In the genomic region with DNA sequence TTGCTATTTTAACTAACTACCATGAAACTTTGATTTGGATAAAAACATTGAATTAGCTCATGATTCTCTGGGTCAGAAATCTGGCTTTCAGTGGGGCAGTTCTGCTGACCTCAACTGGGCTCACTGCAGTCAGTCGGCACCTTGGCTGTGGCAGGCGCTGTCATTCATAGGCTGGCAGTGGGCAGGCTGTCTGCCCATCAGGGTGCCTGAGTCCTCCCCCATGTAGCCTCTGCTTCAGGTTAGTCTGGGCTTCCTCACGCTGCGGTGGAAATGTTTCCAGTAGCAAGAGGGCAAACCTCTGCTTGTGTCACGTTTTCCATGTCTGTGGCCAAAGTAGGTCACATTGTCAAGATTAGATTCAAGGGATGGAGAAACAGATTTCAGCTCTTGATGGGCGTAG, we compare ENCODE assay signal across 29 cellular contexts.
DNase-seq lines count a peak whose midpoint lies in the region; ATAC-seq and TF ChIP-seq lines count a peak whose summit lies in the region.
"Had no signal": no experiment of that assay in that cellular context is flagged by ENCODE, and none has a peak within 500 bp of the region (broad histone marks: within the 10 kb centered on the region; RNA-seq: fewer than 3 reads in every experiment).

No MANE protein-coding gene starts in this region.

- H3K79me2 ChIP-seq in osteoblast (ENCODE audit: insufficient read depth, low read length): no peaks in the 10 kb centered on the region

- TF ChIP-seq POLR2A in esophagus muscularis mucosa (IDR thresholded peaks at IDR 0.05; ENCODE audit: low read depth): no peak
- no peak for TF ChIP-seq POLR2A in uterus (IDR thresholded peaks at IDR 0.05)

- peak; percentile 18 for DNase-seq in left cardiac atrium
- DNase-seq in left ventricle myocardium inferior: no peak
- DNase-seq in esophagus muscularis mucosa (ENCODE audit: extremely low spot score): no peak
- no peak for DNase-seq in osteoblast (ENCODE audit: insufficient read length, low spot score, missing footprints)
- peak in 1 of 2 donors; percentile 28 for DNase-seq in uterus
- no peak for DNase-seq in COLO829 (ENCODE audit: low spot score)
- no peak for DNase-seq in cortex of kidney (lab: John Stamatoyannopoulos, UW)
- no peak for DNase-seq in activated CD4-positive, alpha-beta T cell treated with anti-CD3 and anti-CD28 coated beads for 48 hours
- DNase-seq: activated CD4-positive, alpha-beta T cell treated with anti-CD3 and anti-CD28 coated beads for 1 hour; activated CD8-positive, alpha-beta T cell treated with anti-CD3 and anti-CD28 coated beads, Interleukin-2, amount 10 ng/mL, durations not matched to agents 7 days and 5 days; activated effector memory CD4-positive, alpha-beta T cell treated with anti-CD3 and anti-CD28 coated beads, Interleukin-2, amount 50 U/mL, for 16 hours; activated naive CD8-positive, alpha-beta T cell treated with anti-CD3 and anti-CD28 coated beads, Interleukin-2, amount 10 ng/mL, durations not matched to agents 7 days and 5 days; AML-193; body of pancreas; CD8-positive, alpha-beta T cell; effector memory CD8-positive, alpha-beta T cell; GM23248; kidney; NCI-H1417; NK-92 treated with Interleukin-12 subunit alpha and Interleukin-12 subunit beta, amount 100 ng/mL, for 24 hours; occipital lobe; PC-9; SHP77 treated with DMSO at 0.1 percent for 48 hours; spleen; stimulated activated CD4-positive, alpha-beta T cell treated with anti-CD3 and anti-CD28 coated beads, Interleukin-4, amount 100 ng/mL, for 24 hours; stimulated activated naive CD4-positive, alpha-beta T cell; T-cell; thyroid gland had no signal

- H3K4me2 ChIP-seq in osteoblast (ENCODE audit: insufficient read depth, low read length): no peak overlapping the region
- H3K4me2 ChIP-seq: PC-9 had no signal

- intact Hi-C loops in left cardiac atrium (cut with DNase I): no loop called here
- intact Hi-C loops in left ventricle myocardium inferior (cut with micrococcal nuclease): no loop called here
- intact Hi-C loops in esophagus muscularis mucosa (cut with DNase I): no loop called here
- intact Hi-C loops in uterus (cut with DNase I; ENCODE audit: low total_unique reads): no loop called here

- TF ChIP-seq EP300 in esophagus muscularis mucosa (IDR thresholded peaks at IDR 0.05): no peak

- peak in 1 of 2 donors; percentile 35 for ATAC-seq in left cardiac atrium
- ATAC-seq: activated CD8-positive, alpha-beta T cell treated with anti-CD3 and anti-CD28 coated beads, Interleukin-2, amount 10 ng/mL, durations not matched to agents 7 days and 5 days; body of pancreas; CD8-positive, alpha-beta T cell; effector memory CD8-positive, alpha-beta T cell; T-cell had no signal

- TF ChIP-seq CTCF in left ventricle myocardium inferior (IDR thresholded peaks at IDR 0.05; ENCODE audit: borderline replicate concordance): no peak
- no peak for TF ChIP-seq CTCF in esophagus muscularis mucosa (IDR thresholded peaks at IDR 0.05)
- no peak for TF ChIP-seq CTCF in osteoblast (IDR thresholded peaks at IDR 0.05; ENCODE audit: extremely low read depth, low read depth, low read length)
- TF ChIP-seq CTCF in uterus (IDR thresholded peaks at IDR 0.05): no peak

- H3K4me1 ChIP-seq in left ventricle myocardium inferior (no peaks in the 10 kb centered on the region), esophagus muscularis mucosa (peaks cover 0 to 24% (median 12%) of the 10 kb centered on the region in 4 donors), osteoblast (ENCODE audit: insufficient read depth, low read length) (no peaks in the 10 kb centered on the region), uterus (peaks cover 0 to 3% of the 10 kb centered on the region in 2 donors)
- H3K4me1 ChIP-seq: body of pancreas, spleen, thyroid gland had no signal

- H4K20me1 ChIP-seq in osteoblast (ENCODE audit: insufficient read depth, low read length): no peaks in the 10 kb centered on the region

- H2AFZ ChIP-seq in osteoblast (ENCODE audit: low read length): peak overlapping the region; percentile 52
- H2AFZ ChIP-seq: GM23248, PC-9 had no signal

- H3K27ac ChIP-seq in left ventricle myocardium inferior (replicated peaks) (no peak overlapping the region), esophagus muscularis mucosa (replicated peaks in 1 of 4) (peak overlapping the region; percentile 67 to 78 (median 72)), osteoblast (ENCODE audit: low read depth, low read length) (no peak overlapping the region), uterus (peak overlapping the region; percentile 60 to 68)
- H3K27ac ChIP-seq: 22Rv1, body of pancreas, GM23248, PC-9, spleen, thyroid gland had no signal

- WGBS in esophagus muscularis mucosa: 49% methylated on average over 6 of the region's 6 CpGs

- H3K27me3 ChIP-seq in left ventricle myocardium inferior (ENCODE audit: low read depth) (no peaks in the 10 kb centered on the region), esophagus muscularis mucosa (no peaks in the 10 kb centered on the region), osteoblast (ENCODE audit: insufficient read depth, low read length) (no peaks in the 10 kb centered on the region), uterus (no peaks in the 10 kb centered on the region)
- H3K27me3 ChIP-seq: body of pancreas, spleen, thyroid gland had no signal

- no peak overlapping the region for H3K4me3 ChIP-seq in left ventricle myocardium inferior
- no peak overlapping the region for H3K4me3 ChIP-seq in esophagus muscularis mucosa
- H3K4me3 ChIP-seq in osteoblast (ENCODE audit: insufficient read depth, low read length): no peak overlapping the region
- no peak overlapping the region for H3K4me3 ChIP-seq in uterus
- H3K4me3 ChIP-seq: body of pancreas, GM23248, PC-9, spleen, thyroid gland had no signal

- H3K36me3 ChIP-seq in left ventricle myocardium inferior (no peaks in the 10 kb centered on the region), esophagus muscularis mucosa (no peaks in the 10 kb centered on the region), osteoblast (ENCODE audit: insufficient read depth, low read length) (no peaks in the 10 kb centered on the region), uterus (no peaks in the 10 kb centered on the region)
- H3K36me3 ChIP-seq: spleen, thyroid gland had no signal

- peaks cover 9% of the 10 kb centered on the region for H3K9me3 ChIP-seq in left ventricle myocardium inferior (replicated peaks)
- peaks cover 0 to 3% (median 0%) of the 10 kb centered on the region in 4 donors for H3K9me3 ChIP-seq in esophagus muscularis mucosa
- no peaks in the 10 kb centered on the region for H3K9me3 ChIP-seq in osteoblast (ENCODE audit: low read depth, low read length)
- no peaks in the 10 kb centered on the region for H3K9me3 ChIP-seq in uterus
- H3K9me3 ChIP-seq: body of pancreas, thyroid gland had no signal

Comparison
In these comparisons a context has a peak if more than half of its experiments do, and no peak if none do; other contexts are left out.
1. H3K27ac ChIP-seq: peak in esophagus muscularis mucosa (4 of 4) and uterus (2 of 2); none in left ventricle myocardium inferior (single experiment) and osteoblast (single experiment).